ENCODE assay signal across 21 cellular contexts in the genomic region with DNA sequence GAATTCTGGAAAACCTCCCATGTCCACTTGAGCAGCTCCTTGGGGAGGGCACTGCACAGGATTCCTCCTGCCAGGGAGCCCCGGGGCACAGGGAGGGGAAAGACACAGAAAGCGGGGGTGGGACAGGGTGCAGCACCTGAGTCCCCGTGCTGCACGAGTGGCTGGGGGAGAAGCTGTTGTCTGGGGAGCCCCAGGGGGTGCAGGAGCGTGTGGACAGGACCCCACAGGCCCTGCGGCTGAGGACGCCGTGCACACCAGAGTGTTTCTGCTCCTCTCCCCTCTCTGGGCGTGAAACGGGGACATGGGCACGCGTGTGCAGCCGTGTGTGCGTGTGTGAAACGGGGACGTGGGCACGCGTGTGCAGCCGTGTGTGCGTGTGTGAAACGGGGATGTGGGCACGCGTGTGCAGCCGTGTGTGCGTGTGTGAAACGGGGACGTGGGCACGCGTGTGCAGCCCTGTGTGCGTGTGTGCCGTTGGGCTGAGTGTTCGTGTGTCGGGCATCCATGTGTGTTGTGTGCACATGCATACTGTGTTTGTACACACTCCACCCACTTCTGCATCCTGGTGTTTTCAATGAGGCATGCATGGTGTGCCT.
"Had no signal": no experiment of that assay in that cellular context is flagged by ENCODE, and none has a peak within 500 bp of the region (broad histone marks: within the 10 kb centered on the region; RNA-seq: fewer than 3 reads in every experiment).

No MANE protein-coding gene starts in this region.

- H3K4me1 ChIP-seq: SJCRH30 had no signal

- ATAC-seq: Panc1, PC-3, Right ventricle myocardium inferior, SK-N-SH treated with all-trans-retinoic acid at 6 μM for 48 hours had no signal

- H3K4me2 ChIP-seq: KMS-11 had no signal

- H3K36me3 ChIP-seq: SJCRH30 had no signal

- H3K4me3 ChIP-seq: SJCRH30 had no signal

- H3K9me3 ChIP-seq: SJCRH30 had no signal

- H3K9ac ChIP-seq: KMS-11 had no signal

- H3K27ac ChIP-seq: KMS-11, SJCRH30 had no signal

- DNase-seq: IMR-90, Kasumi-1, MM.1S, NCI-H1092 treated with DMSO at 0.1 percent for 48 hours, NCI-H1436, NCI-H187, NCI-H2029, NCI-H2081 treated with DMSO at 0.1 percent for 48 hours, NCI-H2171, NCI-H226, NCI-H446, NCI-H510A treated with DMSO at 0.1 percent for 48 hours, NCI-H526 treated with DMSO at 0.1 percent for 48 hours, NCI-H748 treated with DMSO at 0.1 percent for 48 hours, PC-3, SHP77 treated with DMSO at 0.1 percent for 48 hours, SJCRH30 had no signal
